Comparison of ENCODE assay signal across 1 cellular context in genomic region chr4:186137193-186137792, GRCh38.
TF ChIP-seq lines count a peak whose summit lies in the region.

No MANE protein-coding gene starts in this region.

TF ChIP-seq in Ishikawa, 13 proteins besides CTCF, POLR2A, EP300 and RAD21:
- no peak for TF ChIP-seq TAF1 (IDR thresholded peaks at IDR 0.05; ENCODE audit: low read depth)
- TF ChIP-seq FOXM1 (IDR thresholded peaks at IDR 0.05; ENCODE audit: borderline replicate concordance, low read depth) = no peak
TF ChIP-seq in Ishikawa: peak in this region for 0.
